In the genomic region with DNA sequence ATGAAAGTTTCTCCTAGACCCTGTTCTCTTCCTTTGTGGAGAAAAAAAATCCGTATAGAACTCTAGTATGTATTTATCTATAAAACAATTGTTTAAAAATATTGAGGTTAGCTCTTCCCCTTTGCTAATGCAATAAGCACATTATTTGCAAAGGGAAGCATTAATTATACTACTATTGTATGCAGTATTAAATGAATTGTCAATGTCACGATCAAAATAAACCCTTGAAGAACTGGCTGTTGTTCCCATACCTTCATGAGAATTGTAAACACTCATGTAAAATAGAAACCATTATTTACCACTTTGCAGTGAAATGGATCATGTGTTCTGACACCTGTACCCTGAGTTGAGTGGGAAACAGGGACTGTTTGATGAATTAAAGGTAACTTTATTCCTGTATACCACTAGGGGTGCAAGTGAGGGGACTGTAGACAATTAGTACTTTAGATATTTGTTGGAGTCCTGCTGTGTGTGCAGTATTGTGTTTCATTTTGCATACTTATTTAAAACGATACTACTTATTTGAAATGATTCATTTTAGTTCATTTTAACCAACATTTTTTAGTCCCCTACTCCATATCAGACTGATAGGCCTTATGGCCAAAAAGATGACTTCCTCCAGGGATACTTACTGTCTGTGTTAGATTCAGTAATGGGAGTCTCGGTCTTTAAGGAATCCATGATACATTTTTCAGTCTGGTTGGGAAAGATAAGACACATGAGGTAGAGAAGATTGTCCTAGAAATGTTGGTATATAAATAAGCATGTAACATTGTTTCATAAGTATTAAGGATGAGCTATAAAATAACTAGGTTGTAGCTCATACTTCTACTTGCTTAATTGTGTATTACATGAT, we compare ENCODE assay signal across 8 cellular contexts. TPM values are rescaled to one million over a fixed set of nuclear protein-coding genes. Genes with fewer than 3 reads are reported as not detected.
DNase-seq lines count a peak whose midpoint lies in the region; ATAC-seq, FAIRE-seq and TF ChIP-seq lines count a peak whose summit lies in the region.

No MANE protein-coding gene starts in this region.

- H3F3A ChIP-seq in OCI-LY1 (ENCODE audit: insufficient read depth, low read length): no peaks in the 10 kb centered on the region

- H3K4me3 ChIP-seq in OCI-LY1 (ENCODE audit: low read depth, low read length, poor library complexity, severe bottlenecking) (no peak overlapping the region), fibroblast of lung (replicated peaks in 1 of 4; ENCODE audit: control extremely low read depth in 1 of 4, insufficient read depth in 1 of 4, low read depth in 3 of 4, low read length in 4 of 4) (no peak overlapping the region)

- peak; percentile 78 for ATAC-seq in HG02884 (IDR thresholded peaks at IDR 0.05; ENCODE audit: unreplicated experiment)

- DNase-seq in ACHN: peak; percentile 42
- DNase-seq in GM13977 (ENCODE audit: low spot score): peak; percentile 32
- peak in 1 of 2 donors; percentile 26 for DNase-seq in fibroblast of lung (ENCODE audit: low read depth in 2 of 2)
- no peak for DNase-seq in NOMO-1 (lab: John Stamatoyannopoulos, UW; ENCODE audit: unreplicated experiment in 2 of 2)
- DNase-seq in HTR-8/SVneo (ENCODE audit: insufficient read length, low spot score): no peak
- DNase-seq in amygdala (lab: John Stamatoyannopoulos, UW): no peak

- H3K4me1 ChIP-seq in OCI-LY1 (ENCODE audit: insufficient read depth, low read length, severe bottlenecking) (no peaks in the 10 kb centered on the region), fibroblast of lung (ENCODE audit: control insufficient read depth, extremely low read depth, insufficient read depth, low read length) (peaks cover 6% of the 10 kb centered on the region)

- no peaks in the 10 kb centered on the region for H3K9me2 ChIP-seq in OCI-LY1 (ENCODE audit: low read depth, low read length)

- H3K27ac ChIP-seq in OCI-LY1 (ENCODE audit: low read depth, low read length, poor library complexity, severe bottlenecking) (no peak overlapping the region), fibroblast of lung (ENCODE audit: insufficient read depth, low read length) (no peak overlapping the region)

- H3K36me3 ChIP-seq in OCI-LY1 (ENCODE audit: insufficient read depth, low read length): no peaks in the 10 kb centered on the region
- no peaks in the 10 kb centered on the region for H3K36me3 ChIP-seq in fibroblast of lung (ENCODE audit: control insufficient read depth, insufficient read depth, low read length)

- no peaks in the 10 kb centered on the region for H3K27me3 ChIP-seq in OCI-LY1 (ENCODE audit: insufficient read depth, low read length)
- no peaks in the 10 kb centered on the region for H3K27me3 ChIP-seq in fibroblast of lung (ENCODE audit: control insufficient read depth, insufficient read depth, low read length)

- H2AFZ ChIP-seq in OCI-LY1 (ENCODE audit: low read length): no peak overlapping the region
- H2AFZ ChIP-seq in fibroblast of lung (ENCODE audit: low read length): no peak overlapping the region

- in situ Hi-C loops in ACHN (cut with HindIII; ENCODE audit: low pct_ligation_motif_present, low pct_unique_long_range_greater_than_20kb, low sequenced_read_pairs): no loop called here
- in situ Hi-C loops in GM13977 (cut with MboI; ENCODE audit: low pct_unique_long_range_greater_than_20kb, low sequenced_read_pairs, unreplicated experiment): no loop called here

- H3K9ac ChIP-seq in OCI-LY1 (ENCODE audit: low read length): no peak overlapping the region
- H3K9ac ChIP-seq in fibroblast of lung (ENCODE audit: insufficient read depth, low read length): no peak overlapping the region

- no peaks in the 10 kb centered on the region for H3K9me3 ChIP-seq in OCI-LY1 (ENCODE audit: low read length)
- H3K9me3 ChIP-seq in fibroblast of lung (ENCODE audit: control insufficient read depth, insufficient read depth, low read depth, low read length): no peaks in the 10 kb centered on the region

- FAIRE-seq in HTR-8/SVneo (lab: Jason Lieb, UNC): no peak

- TF ChIP-seq CTCF in GM13977 (IDR thresholded peaks at IDR 0.05; ENCODE audit: extremely low read depth, insufficient read depth, missing control alignments) (peak; percentile 48), OCI-LY1 (IDR thresholded peaks at IDR 0.05; ENCODE audit: low read length) (peak; percentile 66), fibroblast of lung (conservative IDR thresholded peaks at IDR 0.05 in 1 of 2, IDR thresholded peaks at IDR 0.05 in 1 of 2; ENCODE audit: low read depth in 1 of 2, low read length in 2 of 2) (peak; percentile 29 to 59)

- H4K20me1 ChIP-seq in OCI-LY1 (ENCODE audit: insufficient read depth, low read length) (no peaks in the 10 kb centered on the region), fibroblast of lung (ENCODE audit: control insufficient read depth, extremely low read depth, insufficient read depth, low read length) (no peaks in the 10 kb centered on the region)

- H3K4me2 ChIP-seq in OCI-LY1 (ENCODE audit: low read length): no peak overlapping the region
- no peak overlapping the region for H3K4me2 ChIP-seq in fibroblast of lung (ENCODE audit: extremely low read depth, insufficient read depth, low read length)

- H3K79me2 ChIP-seq in OCI-LY1 (ENCODE audit: insufficient read depth, low read length) (no peaks in the 10 kb centered on the region), fibroblast of lung (ENCODE audit: control insufficient read depth, insufficient read depth, low read length) (peaks cover 72% of the 10 kb centered on the region)

RNA-seq across cellular contexts. Expression of gene PKP4, which starts 7.9 kb away (rescaled TPM):
- total RNA-seq in fibroblast of lung: 32.6 and 56.3 TPM in 2 replicates
- 36.6 and 44.5 TPM in 2 replicates for polyA plus RNA-seq in fibroblast of lung
- 29.6 and 38.2 TPM in 2 replicates for polyA plus RNA-seq in fibroblast of lung (2012)
- 93.5 and 189 TPM in 2 replicates for polyA minus RNA-seq in fibroblast of lung (ENCODE audit: low replicate concordance)

RNA-seq across cellular contexts. Expression of gene CCDC148, which starts 8.1 kb away (rescaled TPM):
- total RNA-seq in fibroblast of lung: 1.0 and 1.2 TPM in 2 replicates
- 0.61 and 1.2 TPM in 2 replicates for polyA plus RNA-seq in fibroblast of lung
- polyA plus RNA-seq in fibroblast of lung (2012): 0.58 and 1.2 TPM in 2 replicates
- polyA minus RNA-seq in fibroblast of lung (ENCODE audit: low replicate concordance): not detected in 2 replicates

Comparison
In these comparisons a context has a peak if more than half of its experiments do, and no peak if none do; other contexts are left out.
1. DNase-seq: peak in ACHN (single experiment) and GM13977 (single experiment); none in NOMO-1 (0 of 2), HTR-8/SVneo (single experiment) and amygdala (0 of 56).
2. Peak in every context shown above with its lines, with median percentiles within 50 percentile points of each other: CTCF ChIP-seq.